In the genomic region with DNA sequence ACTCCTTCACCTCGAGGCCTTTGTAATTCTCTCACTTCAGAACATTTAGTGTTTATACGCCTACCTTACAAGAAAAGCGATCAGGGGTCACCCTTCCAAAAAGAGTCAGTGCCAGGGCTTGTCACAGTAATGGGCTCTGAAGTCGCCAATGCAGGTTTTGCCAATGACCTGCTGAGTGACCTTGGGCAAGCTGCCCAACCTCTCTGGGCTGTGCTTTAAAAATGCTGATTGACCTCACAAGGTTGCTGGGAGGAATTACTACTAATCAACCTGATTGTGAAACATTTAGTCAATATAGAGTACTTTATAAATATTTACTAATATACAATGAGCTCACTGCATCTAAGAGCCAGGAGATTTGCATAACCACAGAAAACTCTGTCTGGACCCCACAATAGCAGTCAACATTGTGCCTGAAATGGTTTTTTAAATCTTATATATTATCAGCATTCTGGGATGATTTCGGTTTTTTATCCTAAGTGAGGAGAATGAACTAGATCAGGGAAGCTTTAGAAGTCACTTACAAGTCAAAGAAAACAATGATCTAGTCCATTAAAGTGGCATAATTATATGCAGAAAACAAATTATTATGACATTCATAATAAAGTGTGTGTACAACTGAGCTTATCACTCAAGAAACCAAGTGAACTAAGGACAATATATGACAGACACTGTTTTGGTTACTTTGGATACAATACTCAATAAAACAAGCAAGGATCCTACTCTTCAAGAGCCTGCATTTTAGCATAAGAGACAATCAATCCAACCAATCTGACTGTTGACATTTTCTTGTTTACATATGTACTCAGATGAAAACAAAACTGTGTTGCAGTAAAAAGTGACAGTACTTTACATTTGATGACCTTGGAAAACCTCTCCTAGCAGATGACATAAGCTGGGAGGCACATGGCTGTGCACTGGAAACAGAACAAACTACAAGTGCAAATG, we compare ENCODE assay signal across 24 cellular contexts.
A peak's percentile ranks its signal among the peaks of the same experiment; 100 is the strongest.
DNase-seq lines count a peak whose midpoint lies in the region; ATAC-seq, FAIRE-seq and TF ChIP-seq lines count a peak whose summit lies in the region.
"Had no signal": no experiment of that assay in that cellular context is flagged by ENCODE, and none has a peak within 500 bp of the region (broad histone marks: within the 10 kb centered on the region; RNA-seq: fewer than 3 reads in every experiment).

No MANE protein-coding gene starts in this region.

- peaks cover 7% of the 10 kb centered on the region for H3K9me3 Mint-ChIP-seq in endodermal cell

- no peaks in the 10 kb centered on the region for H3K4me1 ChIP-seq in endodermal cell (ENCODE audit: control insufficient read depth, insufficient read depth, low read length)
- H3K4me1 ChIP-seq: Peyer's patch, SJCRH30 had no signal

- H3K36me3 Mint-ChIP-seq in endodermal cell (ENCODE audit: low read depth): peaks cover 12% of the 10 kb centered on the region

- H3K9me3 ChIP-seq in endodermal cell (ENCODE audit: control insufficient read depth, low read length): peaks cover 14% of the 10 kb centered on the region
- H3K9me3 ChIP-seq: Peyer's patch had no signal

- no peaks in the 10 kb centered on the region for H3K27me3 ChIP-seq in endodermal cell (ENCODE audit: control insufficient read depth, insufficient read depth, low read length, poor library complexity, severe bottlenecking)
- H3K27me3 ChIP-seq: Peyer's patch, SJCRH30 had no signal

- H3K27ac Mint-ChIP-seq in endodermal cell: no peak overlapping the region

- no peak for TF ChIP-seq CTCF in endodermal cell (conservative IDR thresholded peaks at IDR 0.05)

- peak; percentile 64 for FAIRE-seq in GM19239 (lab: Jason Lieb, UNC)
- FAIRE-seq: A204.1 had no signal

- whole genome bisulfite sequencing in endodermal cell (ENCODE audit: insufficient coverage in 1 of 2, insufficient read length in 1 of 2), 2 experiments: 95 to 100% methylated on average over 4 of the region's 5 CpGs

- ATAC-seq in GM18502 (IDR thresholded peaks at IDR 0.05; ENCODE audit: poor library complexity, unreplicated experiment) (peak; percentile 44), HG03342 (IDR thresholded peaks at IDR 0.05; ENCODE audit: unreplicated experiment) (peak; percentile 53), GM21381 (IDR thresholded peaks at IDR 0.05; ENCODE audit: unreplicated experiment) (no peak)

- no peak for DNase-seq in GM19239 (ENCODE audit: insufficient read length, low spot score)
- no peak for DNase-seq in endodermal cell
- no peak for DNase-seq in T1000 (lab: John Stamatoyannopoulos, UW)
- DNase-seq in DMS53 (lab: John Stamatoyannopoulos, UW): no peak
- DNase-seq: EL, GF-D8, GOT3, HCEC 1CT, KG1, NCI-H1105, NCI-H146, NCI-H2081, NCI-H2171, NCI-H524 treated with DMSO at 0.1 percent for 48 hours, NCI-H82, Peyer's patch, SJCRH30, T-helper 9 cell had no signal

- H3K27me3 Mint-ChIP-seq in endodermal cell (ENCODE audit: insufficient read depth): peaks cover 3% of the 10 kb centered on the region

- peaks cover 3% of the 10 kb centered on the region for H3K4me1 Mint-ChIP-seq in endodermal cell

- no peak overlapping the region for H3K27ac ChIP-seq in endodermal cell (ENCODE audit: low read depth, low read length)
- H3K27ac ChIP-seq: C4-2B, HL-60, Peyer's patch, SJCRH30 had no signal

- no peak overlapping the region for H3K9ac ChIP-seq in endodermal cell (ENCODE audit: extremely low read depth, low read length, poor library complexity, severe bottlenecking)

- H3K36me3 ChIP-seq in endodermal cell (ENCODE audit: control insufficient read depth, insufficient read depth, low read length): peaks cover 8% of the 10 kb centered on the region
- H3K36me3 ChIP-seq: Peyer's patch, SJCRH30 had no signal

- H3K4me3 ChIP-seq in endodermal cell (ENCODE audit: low read length): peak overlapping the region; percentile 7
- H3K4me3 ChIP-seq: Peyer's patch, SJCRH30 had no signal

- H3K4me3 Mint-ChIP-seq in endodermal cell: no peak overlapping the region
